16 cellular contexts compared by ENCODE assay signal in the genomic region with DNA sequence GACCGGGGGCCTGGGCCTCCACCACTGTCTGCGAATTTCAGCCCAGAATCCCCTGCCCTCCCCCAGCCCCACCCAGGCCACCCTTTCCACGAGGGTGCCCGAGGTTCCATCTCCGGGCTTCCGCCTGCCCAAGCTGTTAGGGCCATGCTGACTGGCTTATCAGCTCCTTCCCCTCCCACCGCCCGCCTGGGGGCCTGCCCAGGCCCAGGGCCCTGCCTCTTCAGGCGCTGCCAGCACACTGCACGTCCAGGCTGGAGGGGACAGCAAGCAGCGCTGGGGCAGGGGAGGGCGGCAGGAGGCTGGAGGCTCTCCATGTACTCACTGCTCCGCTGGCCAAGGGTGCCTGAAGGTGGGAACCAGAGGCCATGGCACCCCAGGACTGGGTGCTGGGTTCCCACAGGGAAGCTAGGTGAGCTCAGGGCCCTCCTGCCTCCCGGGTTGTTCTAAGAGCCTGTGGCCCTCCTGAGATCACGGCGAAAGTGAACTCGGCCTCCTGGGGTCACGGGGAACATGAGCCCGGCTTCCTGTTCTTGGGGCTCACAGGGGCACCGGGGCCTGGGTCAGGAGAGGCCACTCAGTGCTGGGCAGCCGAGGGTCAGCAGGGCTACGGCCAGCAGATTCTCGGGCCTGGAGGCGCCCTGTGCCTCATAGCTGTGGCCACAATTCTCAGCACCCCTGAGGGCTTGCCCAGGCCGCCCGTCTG. TPM values are rescaled to one million over a fixed set of nuclear protein-coding genes. Genes with fewer than 3 reads are reported as not detected.
DNase-seq lines count a peak whose midpoint lies in the region; ATAC-seq and TF ChIP-seq lines count a peak whose summit lies in the region.
"Had no signal": no experiment of that assay in that cellular context is flagged by ENCODE, and none has a peak within 500 bp of the region (broad histone marks: within the 10 kb centered on the region; RNA-seq: fewer than 3 reads in every experiment).

No MANE protein-coding gene starts in this region.

- H3K4me1 ChIP-seq in HEK293 (ENCODE audit: control insufficient read depth, insufficient read depth, low read length) = no peaks in the 10 kb centered on the region
- H3K4me1 ChIP-seq in body of pancreas = no peaks in the 10 kb centered on the region
- H3K4me1 ChIP-seq in left lung = peaks cover 0 to 32% of the 10 kb centered on the region in 2 donors
- H3K4me1 ChIP-seq in spleen = peaks cover 0 to 73% (median 32%) of the 10 kb centered on the region in 6 donors

- H3K4me3 Mint-ChIP-seq in activated CD4-positive, alpha-beta memory T cell treated with anti-CD3 and anti-CD28 coated beads, Interleukin-2, amount 10 ng/mL, durations not matched to agents 7 days and 5 days = no peak overlapping the region
- H3K4me3 Mint-ChIP-seq in natural killer cell treated with Interleukin-12 subunit alpha and Interleukin-12 subunit beta and Interleukin-15 and Interleukin-18, amount 100 ng/mL, for 72 hours = no peak overlapping the region
- H3K4me3 Mint-ChIP-seq: activated CD4-positive, alpha-beta T cell treated with anti-CD3 and anti-CD28 coated beads for 36 hours; mesothelial cell of epicardium had no signal

- H3K9me3 ChIP-seq in HEK293 (ENCODE audit: control insufficient read depth, insufficient read depth, low read depth, low read length) (no peaks in the 10 kb centered on the region), body of pancreas (no peaks in the 10 kb centered on the region), left lung (no peaks in the 10 kb centered on the region), spleen (no peaks in the 10 kb centered on the region)
- H3K9me3 ChIP-seq: Caco-2, gastroesophageal sphincter had no signal

- 81 to 87% methylated on average over 6 to 26 of the region's 26 CpGs for WGBS in body of pancreas, 2 donors
- WGBS in spleen, 5 donors = 70 to 86% (median 79%) methylated on average over 15 to 26 of the region's 26 CpGs

- H3K36me3 Mint-ChIP-seq in activated CD4-positive, alpha-beta memory T cell treated with anti-CD3 and anti-CD28 coated beads, Interleukin-2, amount 10 ng/mL, durations not matched to agents 7 days and 5 days (ENCODE audit: low read depth) = no peaks in the 10 kb centered on the region
- no peaks in the 10 kb centered on the region for H3K36me3 Mint-ChIP-seq in natural killer cell treated with Interleukin-12 subunit alpha and Interleukin-12 subunit beta and Interleukin-15 and Interleukin-18, amount 100 ng/mL, for 72 hours
- H3K36me3 Mint-ChIP-seq: mesothelial cell of epicardium had no signal

- no peaks in the 10 kb centered on the region for H3K4me1 Mint-ChIP-seq in activated CD4-positive, alpha-beta memory T cell treated with anti-CD3 and anti-CD28 coated beads, Interleukin-2, amount 10 ng/mL, durations not matched to agents 7 days and 5 days
- H3K4me1 Mint-ChIP-seq in natural killer cell treated with Interleukin-12 subunit alpha and Interleukin-12 subunit beta and Interleukin-15 and Interleukin-18, amount 100 ng/mL, for 72 hours (ENCODE audit: low read depth in 2 of 2) = peaks cover 15 to 16% of the 10 kb centered on the region in 2 donors
- H3K4me1 Mint-ChIP-seq: activated CD4-positive, alpha-beta T cell treated with anti-CD3 and anti-CD28 coated beads for 36 hours had no signal

- intact Hi-C loops in body of pancreas (cut with DNase I) = no loop called here
- intact Hi-C loops in left lung (cut with DNase I) = no loop called here
- intact Hi-C loops in spleen (cut with DNase I; ENCODE audit: low total_unique reads) = no loop called here

- POLR2A ChIA-PET in HEK293 (lab: Yijun Ruan, JAX) (no interaction called here), HEK293T (lab: Yijun Ruan, JAX) (no interaction called here)
- POLR2A ChIA-PET in activated CD4-positive, alpha-beta memory T cell treated with anti-CD3 and anti-CD28 coated beads, Interleukin-2, amount 10 ng/mL, durations not matched to agents 7 days and 5 days (lab: Charles Lee) = interaction anchor here (1.2 kb wide), 1 partner anchor 71 kb away, joined by 3 read pairs; no protein-coding TSS in a partner anchor

- H3K9me3 Mint-ChIP-seq in activated CD4-positive, alpha-beta memory T cell treated with anti-CD3 and anti-CD28 coated beads, Interleukin-2, amount 10 ng/mL, durations not matched to agents 7 days and 5 days = no peaks in the 10 kb centered on the region
- H3K9me3 Mint-ChIP-seq in natural killer cell treated with Interleukin-12 subunit alpha and Interleukin-12 subunit beta and Interleukin-15 and Interleukin-18, amount 100 ng/mL, for 72 hours = no peaks in the 10 kb centered on the region
- H3K9me3 Mint-ChIP-seq: mesothelial cell of epicardium had no signal

- peaks cover 17% of the 10 kb centered on the region for H3K27me3 Mint-ChIP-seq in activated CD4-positive, alpha-beta memory T cell treated with anti-CD3 and anti-CD28 coated beads, Interleukin-2, amount 10 ng/mL, durations not matched to agents 7 days and 5 days
- peaks cover 0 to 3% of the 10 kb centered on the region in 2 donors for H3K27me3 Mint-ChIP-seq in natural killer cell treated with Interleukin-12 subunit alpha and Interleukin-12 subunit beta and Interleukin-15 and Interleukin-18, amount 100 ng/mL, for 72 hours

- ATAC-seq in body of pancreas (peak; percentile 11), left lung (peak; percentile 21)
- ATAC-seq in natural killer cell treated with Interleukin-12 subunit alpha and Interleukin-12 subunit beta and Interleukin-15 and Interleukin-18, amount 100 ng/mL, for 72 hours = no peak
- ATAC-seq: activated CD4-positive, alpha-beta T cell treated with anti-CD3 and anti-CD28 coated beads for 36 hours had no signal

- CTCF ChIA-PET in HEK293 (lab: Yijun Ruan, JAX) = interaction anchor here (0.7 to 1.5 kb wide), 5 partner anchors 19 to 121 kb away, joined by 3 to 6 read pairs (median 3); no protein-coding TSS in a partner anchor
- CTCF ChIA-PET in HEK293T (lab: Yijun Ruan, JAX) = interaction anchor here (0.8 kb wide), 1 partner anchor 13 kb away, joined by 3 read pairs; no protein-coding TSS in a partner anchor
- CTCF ChIA-PET in activated CD4-positive, alpha-beta memory T cell treated with anti-CD3 and anti-CD28 coated beads, Interleukin-2, amount 10 ng/mL, durations not matched to agents 7 days and 5 days (lab: Charles Lee) = no interaction called here

- no peaks in the 10 kb centered on the region for H3K27me3 ChIP-seq in body of pancreas
- H3K27me3 ChIP-seq in left lung = peaks cover 0 to 16% of the 10 kb centered on the region in 2 donors
- peaks cover 0 to 73% (median 0%) of the 10 kb centered on the region in 7 donors for H3K27me3 ChIP-seq in spleen (replicated peaks in 1 of 7)

- TF ChIP-seq CTCF in HEK293 (tag by site-specific recombination; IDR thresholded peaks at IDR 0.05) = no peak
- TF ChIP-seq CTCF in body of pancreas (IDR thresholded peaks at IDR 0.05) = no peak
- TF ChIP-seq CTCF in left lung (IDR thresholded peaks at IDR 0.05) = no peak
- TF ChIP-seq CTCF in spleen (IDR thresholded peaks at IDR 0.05 in 8 of 11, conservative IDR thresholded peaks at IDR 0.05 in 3 of 11) = no peak

- H3K4me3 ChIP-seq in HEK293 (ENCODE audit: low read depth, low read length) (no peak overlapping the region), body of pancreas (no peak overlapping the region), left lung (no peak overlapping the region), spleen (no peak overlapping the region)
- H3K4me3 ChIP-seq: gastroesophageal sphincter had no signal

- H3K27ac Mint-ChIP-seq in activated CD4-positive, alpha-beta memory T cell treated with anti-CD3 and anti-CD28 coated beads, Interleukin-2, amount 10 ng/mL, durations not matched to agents 7 days and 5 days = no peak overlapping the region
- no peak overlapping the region for H3K27ac Mint-ChIP-seq in natural killer cell treated with Interleukin-12 subunit alpha and Interleukin-12 subunit beta and Interleukin-15 and Interleukin-18, amount 100 ng/mL, for 72 hours
- H3K27ac Mint-ChIP-seq: activated CD4-positive, alpha-beta T cell treated with anti-CD3 and anti-CD28 coated beads for 36 hours; mesothelial cell of epicardium had no signal

- TF ChIP-seq POLR2A in body of pancreas (IDR thresholded peaks at IDR 0.05) (no peak), spleen (IDR thresholded peaks at IDR 0.05) (no peak)

- H3K36me3 ChIP-seq in HEK293 (ENCODE audit: control insufficient read depth in 2 of 2, insufficient read depth in 1 of 2, low read length in 2 of 2) = no peaks in the 10 kb centered on the region
- no peaks in the 10 kb centered on the region for H3K36me3 ChIP-seq in body of pancreas (replicated peaks in 1 of 2; ENCODE audit: insufficient read depth in 1 of 2, low read depth in 2 of 2)
- no peaks in the 10 kb centered on the region for H3K36me3 ChIP-seq in left lung
- no peaks in the 10 kb centered on the region for H3K36me3 ChIP-seq in spleen
- H3K36me3 ChIP-seq: gastroesophageal sphincter had no signal

- DNase-seq in body of pancreas (no peak), left lung (peak in 1 of 2 donors; percentile 79), spleen (no peak), HEK293T (ENCODE audit: extremely low spot score) (no peak), SKM-1 treated with dmso at 0.1 percent for 144 hours (lab: John Stamatoyannopoulos, UW; ENCODE audit: unreplicated experiment) (no peak)
- DNase-seq in activated CD4-positive, alpha-beta memory T cell treated with anti-CD3 and anti-CD28 coated beads, Interleukin-2, amount 10 ng/mL, durations not matched to agents 7 days and 5 days = no peak
- no peak for DNase-seq in natural killer cell treated with Interleukin-12 subunit alpha and Interleukin-12 subunit beta and Interleukin-15 and Interleukin-18, amount 100 ng/mL, for 72 hours (ENCODE audit: low spot score)
- DNase-seq: activated CD4-positive, alpha-beta T cell treated with anti-CD3 and anti-CD28 coated beads for 36 hours; activated effector memory CD4-positive, alpha-beta T cell treated with anti-CD3 and anti-CD28 coated beads, Interleukin-2, amount 50 U/mL, for 16 hours; Caco-2; NCI-H1694 treated with DMSO at 0.1 percent for 48 hours; SIG-M5; stimulated activated CD4-positive, alpha-beta T cell treated with anti-CD3 and anti-CD28 coated beads, Interleukin-4, amount 100 ng/mL, for 1 hour had no signal

- H3K27ac ChIP-seq in HEK293 (ENCODE audit: extremely low read depth, low read depth, low read length) = no peak overlapping the region
- H3K27ac ChIP-seq in body of pancreas = no peak overlapping the region
- peak overlapping the region; percentile 6 to 28 for H3K27ac ChIP-seq in left lung
- peak overlapping the region in 5 of 8 donors; percentile 22 to 79 (median 65) for H3K27ac ChIP-seq in spleen

RNA-seq across cellular contexts. Expression of gene EGFL7, which starts 57.7 kb away (rescaled TPM):
- 10 to 100 TPM; 14.8 to 47.0 TPM for total RNA-seq in body of pancreas
- total RNA-seq in left lung = 100 to 1,000 TPM; 105 to 165 TPM
- total RNA-seq in spleen = 100 to 1,000 TPM; 132 to 246 (median 179) TPM
- polyA plus RNA-seq in spleen = 100 to 1,000 TPM; 169 to 522 (median 409) TPM
- under 1 TPM; 0.28 to 0.30 TPM for total RNA-seq in activated CD4-positive, alpha-beta memory T cell treated with anti-CD3 and anti-CD28 coated beads, Interleukin-2, amount 10 ng/mL, durations not matched to agents 7 days and 5 days
- total RNA-seq in natural killer cell treated with Interleukin-12 subunit alpha and Interleukin-12 subunit beta and Interleukin-15 and Interleukin-18, amount 100 ng/mL, for 72 hours = under 1 TPM; 0.36 to 0.52 TPM

RNA-seq across cellular contexts. Expression of gene NOTCH1, which starts 59.1 kb away (rescaled TPM):
- total RNA-seq in body of pancreas (10 to 100 TPM; 29.6 to 65.3 TPM), left lung (100 to 1,000 TPM in 1 of 2 donors, 10 to 100 TPM in 1; 65.1 to 102 TPM), spleen (100 to 1,000 TPM in 4 of 7 donors, 10 to 100 TPM in 3; 88.6 to 140 (median 117) TPM)
- 10 to 100 TPM in 1 of 3 donors, 1 to 10 TPM in 2; 4.9 to 27.2 (median 8.3) TPM for polyA plus RNA-seq in spleen
- total RNA-seq in activated CD4-positive, alpha-beta memory T cell treated with anti-CD3 and anti-CD28 coated beads, Interleukin-2, amount 10 ng/mL, durations not matched to agents 7 days and 5 days = 10 to 100 TPM; 58.8 to 59.8 TPM
- 10 to 100 TPM; 57.3 to 85.0 TPM for total RNA-seq in natural killer cell treated with Interleukin-12 subunit alpha and Interleukin-12 subunit beta and Interleukin-15 and Interleukin-18, amount 100 ng/mL, for 72 hours

Comparison
In these comparisons a context has a peak if more than half of its experiments do, and no peak if none do; other contexts are left out.
1. H3K27ac ChIP-seq: peak in left lung (2 of 2) and spleen (5 of 8); none in HEK293 (single experiment) and body of pancreas (0 of 4).
2. ATAC-seq: peak in body of pancreas (single experiment) and left lung (single experiment); none in natural killer cell treated with Interleukin-12 subunit alpha and Interleukin-12 subunit beta and Interleukin-15 and Interleukin-18, amount 100 ng/mL, for 72 hours (0 of 2).
3. RNA of gene EGFL7, which starts 57.7 kb away (total RNA-seq): 132 to 246 TPM in spleen, 105 to 165 TPM in left lung and 14.8 to 47.0 TPM in body of pancreas; 0.36 to 0.52 TPM in natural killer cell treated with Interleukin-12 subunit alpha and Interleukin-12 subunit beta and Interleukin-15 and Interleukin-18, amount 100 ng/mL, for 72 hours and 0.28 to 0.30 TPM in activated CD4-positive, alpha-beta memory T cell treated with anti-CD3 and anti-CD28 coated beads, Interleukin-2, amount 10 ng/mL, durations not matched to agents 7 days and 5 days; every median in the first group is over 10 times any median in the second.